Comparison of ENCODE assay signal across 1 cellular context in the genomic region with DNA sequence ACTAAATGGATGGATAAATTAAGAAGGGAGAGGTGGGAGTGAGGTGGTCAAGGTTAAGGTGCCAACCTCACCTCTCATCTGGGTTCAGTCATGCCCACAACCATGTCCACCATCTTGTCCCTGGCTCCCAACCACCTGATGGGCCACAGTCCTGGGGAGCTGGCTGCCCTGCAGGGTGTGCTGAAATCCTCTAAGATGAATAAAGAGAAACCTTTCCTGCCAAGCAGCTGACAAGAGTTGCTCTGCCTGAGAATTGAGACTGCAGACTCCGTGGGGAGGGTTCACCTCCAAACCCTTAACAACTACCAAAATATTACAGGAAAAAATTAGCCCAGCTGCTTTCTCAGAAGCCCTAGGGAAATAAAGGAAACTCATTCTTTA.
TF ChIP-seq lines count a peak whose summit lies in the region.

No MANE protein-coding gene starts in this region.

TF ChIP-seq in HEK293T, 16 proteins besides CTCF, POLR2A, EP300 and RAD21:
- no peak for TF ChIP-seq FOXK2 (IDR thresholded peaks at IDR 0.05)
- TF ChIP-seq SUZ12 (IDR thresholded peaks at IDR 0.05) = no peak
- TF ChIP-seq FOXA1 (IDR thresholded peaks at IDR 0.05) = no peak
- TF ChIP-seq ARNT (IDR thresholded peaks at IDR 0.05) = no peak
- TF ChIP-seq CTBP1 (IDR thresholded peaks at IDR 0.05; ENCODE audit: borderline replicate concordance) = no peak
- TF ChIP-seq FOXM1 (IDR thresholded peaks at IDR 0.05; ENCODE audit: borderline replicate concordance) = no peak
- no peak for TF ChIP-seq ZNF384 (IDR thresholded peaks at IDR 0.05)
- no peak for TF ChIP-seq L3MBTL2 (conservative IDR thresholded peaks at IDR 0.05)
- TF ChIP-seq, protein P1, sequence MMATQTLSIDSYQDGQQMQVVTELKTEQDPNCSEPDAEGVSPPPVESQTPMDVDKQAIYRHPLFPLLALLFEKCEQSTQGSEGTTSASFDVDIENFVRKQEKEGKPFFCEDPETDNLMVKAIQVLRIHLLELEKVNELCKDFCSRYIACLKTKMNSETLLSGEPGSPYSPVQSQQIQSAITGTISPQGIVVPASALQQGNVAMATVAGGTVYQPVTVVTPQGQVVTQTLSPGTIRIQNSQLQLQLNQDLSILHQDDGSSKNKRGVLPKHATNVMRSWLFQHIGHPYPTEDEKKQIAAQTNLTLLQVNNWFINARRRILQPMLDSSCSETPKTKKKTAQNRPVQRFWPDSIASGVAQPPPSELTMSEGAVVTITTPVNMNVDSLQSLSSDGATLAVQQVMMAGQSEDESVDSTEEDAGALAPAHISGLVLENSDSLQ (IDR thresholded peaks at IDR 0.05) = no peak
- TF ChIP-seq ELF4 (IDR thresholded peaks at IDR 0.05) = no peak
- TF ChIP-seq SP1 (IDR thresholded peaks at IDR 0.05) = no peak
- TF ChIP-seq BHLHE40 (IDR thresholded peaks at IDR 0.05; ENCODE audit: borderline replicate concordance) = no peak
- TF ChIP-seq TARDBP (IDR thresholded peaks at IDR 0.05) = no peak
- TF ChIP-seq LEF1 (IDR thresholded peaks at IDR 0.05; ENCODE audit: borderline replicate concordance) = no peak
- TF ChIP-seq NFRKB (IDR thresholded peaks at IDR 0.05) = no peak
- no peak for TF ChIP-seq HDGF (IDR thresholded peaks at IDR 0.05; ENCODE audit: borderline replicate concordance)
